In genomic region chr19:50897612-50898011, GRCh38 we compare ENCODE assay signal across 25 cellular contexts. TPM values are rescaled to one million over a fixed set of nuclear protein-coding genes. Genes with fewer than 3 reads are reported as not detected.
A peak's percentile ranks its signal among the peaks of the same experiment; 100 is the strongest.
DNase-seq lines count a peak whose midpoint lies in the region; ATAC-seq and TF ChIP-seq lines count a peak whose summit lies in the region.
"Had no signal": no experiment of that assay in that cellular context is flagged by ENCODE, and none has a peak within 500 bp of the region (broad histone marks: within the 10 kb centered on the region; RNA-seq: fewer than 3 reads in every experiment).

No MANE protein-coding gene starts in this region.

- H3K27ac Mint-ChIP-seq in activated CD4-positive, alpha-beta memory T cell treated with anti-CD3 and anti-CD28 coated beads for 36 hours = no peak overlapping the region
- H3K27ac Mint-ChIP-seq: activated naive CD8-positive, alpha-beta T cell treated with anti-CD3 and anti-CD28 coated beads, Interleukin-2, amount 10 ng/mL, durations not matched to agents 7 days and 5 days; activated T-cell treated with anti-CD3 and anti-CD28 coated beads, Interleukin-2, amount 50 U/mL, for 72 hours had no signal

- peaks cover 29% of the 10 kb centered on the region for H3K4me1 ChIP-seq in OCI-LY3 (ENCODE audit: low read length)
- no peaks in the 10 kb centered on the region for H3K4me1 ChIP-seq in smooth muscle cell (ENCODE audit: low read depth)
- H3K4me1 ChIP-seq: spleen, suprapubic skin had no signal

- H3K27me3 Mint-ChIP-seq in activated CD4-positive, alpha-beta memory T cell treated with anti-CD3 and anti-CD28 coated beads for 36 hours = peaks cover 23% of the 10 kb centered on the region

- peak; percentile 17 for TF ChIP-seq CTCF in GM12864 (IDR thresholded peaks at IDR 0.05; ENCODE audit: low read depth, low read length, missing control alignments)
- TF ChIP-seq CTCF in OCI-LY3 (IDR thresholded peaks at IDR 0.05; ENCODE audit: low read depth, low read length) = no peak; the same call in 1 of the 2 replicates
- TF ChIP-seq CTCF in smooth muscle cell (IDR thresholded peaks at IDR 0.05; ENCODE audit: borderline replicate concordance, insufficient read depth, poor library complexity, severe bottlenecking) = no peak

- POLR2A ChIA-PET in activated CD4-positive, alpha-beta memory T cell treated with anti-CD3 and anti-CD28 coated beads for 36 hours (lab: Charles Lee) = no interaction called here

- CTCF ChIA-PET in activated CD4-positive, alpha-beta memory T cell treated with anti-CD3 and anti-CD28 coated beads for 36 hours (lab: Charles Lee) = interaction anchor here (2.3 kb wide), 1 partner anchor 24 kb away, joined by 7 read pairs; no protein-coding TSS in a partner anchor

- DNase-seq in GM12864 (ENCODE audit: low read depth) (no peak), smooth muscle cell (lab: John Stamatoyannopoulos, UW; ENCODE audit: unreplicated experiment) (no peak), amniotic stem cell (lab: John Stamatoyannopoulos, UW) (no peak), germinal center (ENCODE audit: low spot score) (no peak), glomerular visceral epithelial cell (ENCODE audit: extremely low spot score) (no peak)
- DNase-seq in activated CD4-positive, alpha-beta memory T cell treated with anti-CD3 and anti-CD28 coated beads for 36 hours = no peak
- DNase-seq: activated CD4-positive, CD25-positive, alpha-beta regulatory T cell; activated naive CD8-positive, alpha-beta T cell treated with anti-CD3 and anti-CD28 coated beads, Interleukin-2, amount 10 ng/mL, durations not matched to agents 7 days and 5 days; activated T-cell treated with anti-CD3 and anti-CD28 coated beads, Interleukin-2, amount 50 U/mL, for 72 hours; brain microvascular endothelial cell; GF-D8; NCI-H2081; NCI-H526; spleen had no signal

- peak overlapping the region; percentile 26; the same call in 1 of the 2 replicates for H2AFZ ChIP-seq in OCI-LY3 (ENCODE audit: low read depth, low read length)
- no peak overlapping the region for H2AFZ ChIP-seq in smooth muscle cell (ENCODE audit: low read depth)

- 83% methylated on average over 3 of the region's 3 CpGs for WGBS in smooth muscle cell (ENCODE audit: low lambda C conversion rate)

- H3K9ac ChIP-seq in OCI-LY3 (ENCODE audit: low read length) = peak overlapping the region; percentile 47; the same call in 1 of the 2 replicates
- H3K9ac ChIP-seq in smooth muscle cell (ENCODE audit: low read depth) = no peak overlapping the region

- no peak overlapping the region for H3K4me3 ChIP-seq in GM12864 (ENCODE audit: low read depth, low read length)
- H3K4me3 ChIP-seq in OCI-LY3 (ENCODE audit: low read length) = peak overlapping the region; percentile 56; the same call in 1 of the 2 replicates
- H3K4me3 ChIP-seq in smooth muscle cell = no peak overlapping the region
- H3K4me3 ChIP-seq: coronary artery, spleen, suprapubic skin had no signal

- peaks cover 18% of the 10 kb centered on the region for H3K9me3 Mint-ChIP-seq in activated CD4-positive, alpha-beta memory T cell treated with anti-CD3 and anti-CD28 coated beads for 36 hours

- H3K36me3 Mint-ChIP-seq in activated CD4-positive, alpha-beta memory T cell treated with anti-CD3 and anti-CD28 coated beads for 36 hours = peaks cover 3% of the 10 kb centered on the region
- H3K36me3 Mint-ChIP-seq: activated naive CD8-positive, alpha-beta T cell treated with anti-CD3 and anti-CD28 coated beads, Interleukin-2, amount 10 ng/mL, durations not matched to agents 7 days and 5 days had no signal

- H3K4me2 ChIP-seq in OCI-LY3 (ENCODE audit: low read length) = peak overlapping the region; percentile 85
- H3K4me2 ChIP-seq in smooth muscle cell = no peak overlapping the region

- H3K79me2 ChIP-seq in OCI-LY3 (ENCODE audit: low read length) (no peaks in the 10 kb centered on the region), smooth muscle cell (ENCODE audit: low read depth) (no peaks in the 10 kb centered on the region)

- peaks cover 6% of the 10 kb centered on the region; the same call in 1 of the 2 replicates for H3K9me3 ChIP-seq in OCI-LY3 (ENCODE audit: insufficient read depth, low read length)
- no peaks in the 10 kb centered on the region for H3K9me3 ChIP-seq in smooth muscle cell (replicated peaks; ENCODE audit: low read depth)
- H3K9me3 ChIP-seq: suprapubic skin had no signal

- H3K36me3 ChIP-seq in OCI-LY3 (replicated peaks; ENCODE audit: low read depth, low read length) (no peaks in the 10 kb centered on the region), smooth muscle cell (ENCODE audit: low read depth) (no peaks in the 10 kb centered on the region)
- H3K36me3 ChIP-seq: brain microvascular endothelial cell, spleen, suprapubic skin had no signal

- H3K27ac ChIP-seq in OCI-LY3 (ENCODE audit: low read length) (peak overlapping the region; percentile 78), smooth muscle cell (ENCODE audit: low read depth) (peak overlapping the region; percentile 77)
- H3K27ac ChIP-seq: brain microvascular endothelial cell, coronary artery, suprapubic skin had no signal

- H3F3A ChIP-seq in smooth muscle cell (ENCODE audit: low read depth) = no peaks in the 10 kb centered on the region

- H3K4me1 Mint-ChIP-seq in activated CD4-positive, alpha-beta memory T cell treated with anti-CD3 and anti-CD28 coated beads for 36 hours (ENCODE audit: low read depth) = no peaks in the 10 kb centered on the region
- H3K4me1 Mint-ChIP-seq: activated naive CD8-positive, alpha-beta T cell treated with anti-CD3 and anti-CD28 coated beads, Interleukin-2, amount 10 ng/mL, durations not matched to agents 7 days and 5 days; nephron had no signal

- ATAC-seq in GM21619 (IDR thresholded peaks at IDR 0.05; ENCODE audit: unreplicated experiment) = peak; percentile 6

- H3K27me3 ChIP-seq in OCI-LY3 (ENCODE audit: low read depth, low read length) = 0 out of 2 replicates have a peak, but pooled peaks cover 11% of the 10 kb centered on the region
- no peaks in the 10 kb centered on the region for H3K27me3 ChIP-seq in smooth muscle cell (ENCODE audit: low read depth)
- H3K27me3 ChIP-seq: brain microvascular endothelial cell had no signal

- intact Hi-C loops in activated CD4-positive, alpha-beta memory T cell treated with anti-CD3 and anti-CD28 coated beads for 36 hours (cut with micrococcal nuclease) = no loop called here

- no peak overlapping the region for H3K4me3 Mint-ChIP-seq in activated CD4-positive, alpha-beta memory T cell treated with anti-CD3 and anti-CD28 coated beads for 36 hours
- H3K4me3 Mint-ChIP-seq: activated naive CD8-positive, alpha-beta T cell treated with anti-CD3 and anti-CD28 coated beads, Interleukin-2, amount 10 ng/mL, durations not matched to agents 7 days and 5 days; activated T-cell treated with anti-CD3 and anti-CD28 coated beads, Interleukin-2, amount 50 U/mL, for 72 hours; nephron had no signal

- no peaks in the 10 kb centered on the region for H4K20me1 ChIP-seq in OCI-LY3 (ENCODE audit: insufficient read depth, low read length)
- H4K20me1 ChIP-seq in smooth muscle cell (ENCODE audit: low read depth) = no peaks in the 10 kb centered on the region

RNA-seq across cellular contexts. Expression of gene KLK4, which starts 13.6 kb away (rescaled TPM):
- total RNA-seq in smooth muscle cell = not detected in 2 replicates
- 0.80 and 0.82 TPM in 2 replicates for polyA plus RNA-seq in smooth muscle cell
- not detected for total RNA-seq in activated CD4-positive, alpha-beta memory T cell treated with anti-CD3 and anti-CD28 coated beads for 36 hours
- total RNA-seq: activated naive CD8-positive, alpha-beta T cell treated with anti-CD3 and anti-CD28 coated beads, Interleukin-2, amount 10 ng/mL, durations not matched to agents 7 days and 5 days; activated T-cell treated with anti-CD3 and anti-CD28 coated beads, Interleukin-2, amount 50 U/mL, for 72 hours; fibroblast of villous mesenchyme; kidney epithelial cell; mesenteric fat pad; OCI-LY7; pulmonary artery endothelial cell; spleen; T-helper 2 cell treated with Interferon-gamma antibody and Interleukin-4, amounts not matched to agents 100 ng/mL and 5 ng/mL, for 36 hours had no signal

RNA-seq across cellular contexts. Expression of gene KLK2, which starts 24.4 kb away (rescaled TPM):
- not detected in 2 replicates for total RNA-seq in smooth muscle cell
- polyA plus RNA-seq in smooth muscle cell = not detected in 2 replicates
- not detected for total RNA-seq in activated CD4-positive, alpha-beta memory T cell treated with anti-CD3 and anti-CD28 coated beads for 36 hours
- total RNA-seq: fibroblast of villous mesenchyme, kidney epithelial cell, mesenteric fat pad, OCI-LY7, pulmonary artery endothelial cell, suprapubic skin had no signal

RNA-seq across cellular contexts. Expression of gene KLK3, which starts 42.9 kb away (rescaled TPM):
- total RNA-seq in smooth muscle cell = not detected in 2 replicates
- not detected in 2 replicates for polyA plus RNA-seq in smooth muscle cell
- not detected for total RNA-seq in activated CD4-positive, alpha-beta memory T cell treated with anti-CD3 and anti-CD28 coated beads for 36 hours
- total RNA-seq: activated naive CD8-positive, alpha-beta T cell treated with anti-CD3 and anti-CD28 coated beads, Interleukin-2, amount 10 ng/mL, durations not matched to agents 7 days and 5 days; activated T-cell treated with anti-CD3 and anti-CD28 coated beads, Interleukin-2, amount 50 U/mL, for 72 hours; fibroblast of villous mesenchyme; kidney epithelial cell; mesenteric fat pad; OCI-LY7; pulmonary artery endothelial cell; spleen; T-helper 2 cell treated with Interferon-gamma antibody and Interleukin-4, amounts not matched to agents 100 ng/mL and 5 ng/mL, for 36 hours had no signal

RNA-seq across cellular contexts. Expression of gene KLK5, which starts 55.2 kb away (rescaled TPM):
- 0.18 and 1.2 TPM in 2 replicates for total RNA-seq in smooth muscle cell
- 0.38 TPM in 1 of 2 replicates, not detected in the other for polyA plus RNA-seq in smooth muscle cell
- total RNA-seq in activated CD4-positive, alpha-beta memory T cell treated with anti-CD3 and anti-CD28 coated beads for 36 hours = not detected
- total RNA-seq: activated naive CD8-positive, alpha-beta T cell treated with anti-CD3 and anti-CD28 coated beads, Interleukin-2, amount 10 ng/mL, durations not matched to agents 7 days and 5 days; activated T-cell treated with anti-CD3 and anti-CD28 coated beads, Interleukin-2, amount 50 U/mL, for 72 hours; fibroblast of villous mesenchyme; mesenteric fat pad; OCI-LY7; pulmonary artery endothelial cell; T-helper 2 cell treated with Interferon-gamma antibody and Interleukin-4, amounts not matched to agents 100 ng/mL and 5 ng/mL, for 36 hours had no signal
